In genomic region chr10:80662429-80663211, GRCh38 we compare ENCODE assay signal across 8 cellular contexts.
DNase-seq lines count a peak whose midpoint lies in the region; ATAC-seq, FAIRE-seq and TF ChIP-seq lines count a peak whose summit lies in the region.

No MANE protein-coding gene starts in this region.

- ATAC-seq in A549 (peak; percentile 82 to 93), GM18502 (IDR thresholded peaks at IDR 0.05; ENCODE audit: poor library complexity, unreplicated experiment) (peak; percentile 84), HG03045 (IDR thresholded peaks at IDR 0.05; ENCODE audit: unreplicated experiment) (peak; percentile 79), left lung (peak; percentile 96)

- H3K27ac ChIP-seq in A549 (peak overlapping the region; percentile 65 to 76), left lung (peak overlapping the region; percentile 6 to 65)

- peak; percentile 88 for TF ChIP-seq CTCF in A549 (IDR thresholded peaks at IDR 0.05)
- TF ChIP-seq CTCF in left lung (IDR thresholded peaks at IDR 0.05) = peak; percentile 88

- POLR2A ChIA-PET in A549 (lab: Yijun Ruan, JAX) = no interaction called here

- TF ChIP-seq RAD21 in A549 (conservative IDR thresholded peaks at IDR 0.05 in 1 of 2, IDR thresholded peaks at IDR 0.05 in 1 of 2) = peak; percentile 57 to 67

- peak overlapping the region; percentile 92 for H3K4me2 ChIP-seq in A549

- H3K9me3 ChIP-seq in A549 (peaks cover 6% of the 10 kb centered on the region; the same call in 1 of the 3 replicates), left lung (no peaks in the 10 kb centered on the region)

- 18% methylated on average over 19 of the region's 19 CpGs for WGBS in A549 (ENCODE audit: missing lambda C conversion rate)

- no peak for TF ChIP-seq EP300 in A549 (IDR thresholded peaks at IDR 0.05)

- no peaks in the 10 kb centered on the region for H3K36me3 ChIP-seq in left lung

- intact Hi-C loops in left lung (cut with DNase I) = no loop called here

- DNase-seq in A549 (ENCODE audit: low read depth in 1 of 2, low spot score in 1 of 2) (peak; percentile 84 to 87), NCI-H2196 treated with DMSO at 0.1 percent for 48 hours (lab: John Stamatoyannopoulos, UW; ENCODE audit: unreplicated experiment) (peak; percentile 2), dermis blood vessel endothelial cell (peak; percentile 87), left lung (peak; percentile 81 to 92)
- DNase-seq in activated CD4-positive, alpha-beta T cell treated with anti-CD3 and anti-CD28 coated beads, Interleukin-2, amount 50 U/mL, for 1 hour = peak; percentile 67
- DNase-seq in stimulated activated CD4-positive, alpha-beta T cell treated with anti-CD3 and anti-CD28 coated beads, Interleukin-2, amount 100 ng/mL, for 48 hours = peak; percentile 73 to 75

- no peaks in the 10 kb centered on the region for H3K27me3 ChIP-seq in left lung

- H3K4me1 ChIP-seq in A549 = peaks cover 4% of the 10 kb centered on the region; the same call in 2 of the 3 replicates
- H3K4me1 ChIP-seq in left lung = peaks cover 7 to 49% of the 10 kb centered on the region in 2 donors

- TF ChIP-seq POLR2A in A549 (IDR thresholded peaks at IDR 0.05; ENCODE audit: low read length) = no peak

- CTCF ChIA-PET in A549 (lab: Yijun Ruan, JAX) = interaction anchor here (0.6 to 7.4 kb wide), 30 partner anchors 11 to 384 kb away, joined by 3 to 60 read pairs (median 4); no protein-coding TSS in a partner anchor

- no peak for FAIRE-seq in A549 (lab: Jason Lieb, UNC)

- H3K4me3 ChIP-seq in A549 (peak overlapping the region; percentile 35), left lung (peak overlapping the region; percentile 11 to 16)

TF ChIP-seq in A549, 52 proteins besides CTCF, POLR2A, EP300 and RAD21:
- peak; percentile 56; the same call in 2 of the 3 replicates for TF ChIP-seq SMC3 (IDR thresholded peaks at IDR 0.05)
- no peak for TF ChIP-seq GATA3 (IDR thresholded peaks at IDR 0.05; ENCODE audit: borderline replicate concordance)
- no peak for TF ChIP-seq HOXB13 (CRISPR knock-in tag; IDR thresholded peaks at IDR 0.05; ENCODE audit: low read depth)
TF ChIP-seq in A549: peak in this region for 1.

Comparison
In these comparisons a context has a peak if more than half of its experiments do, and no peak if none do; other contexts are left out.
1. Peak in every context shown above with its lines: DNase-seq, ATAC-seq, H3K4me3 ChIP-seq and H3K27ac ChIP-seq.
2. DNase-seq: peak in every context shown above with its lines; median percentile 87 in dermis blood vessel endothelial cell; 86 in left lung; 86 in A549; 74 in stimulated activated CD4-positive, alpha-beta T cell treated with anti-CD3 and anti-CD28 coated beads, Interleukin-2, amount 100 ng/mL, for 48 hours; 67 in activated CD4-positive, alpha-beta T cell treated with anti-CD3 and anti-CD28 coated beads, Interleukin-2, amount 50 U/mL, for 1 hour; 2 in NCI-H2196 treated with DMSO at 0.1 percent for 48 hours.